Comparison of ENCODE assay signal across 12 cellular contexts in genomic region chr9:34589371-34589655, GRCh38. TPM values are rescaled to one million over a fixed set of nuclear protein-coding genes. Genes with fewer than 3 reads are reported as not detected.
DNase-seq lines count a peak whose midpoint lies in the region; ATAC-seq and TF ChIP-seq lines count a peak whose summit lies in the region.
"Had no signal": no experiment of that assay in that cellular context is flagged by ENCODE, and none has a peak within 500 bp of the region (broad histone marks: within the 10 kb centered on the region; RNA-seq: fewer than 3 reads in every experiment).

No MANE protein-coding gene starts in this region.

- ATAC-seq in HG03460 (IDR thresholded peaks at IDR 0.05; ENCODE audit: unreplicated experiment), result no peak
- ATAC-seq in activated T-cell treated with anti-CD3 and anti-CD28 coated beads, Interleukin-2, amount 50 U/mL, for 72 hours (replicated peaks in 1 of 2), result no peak
- ATAC-seq: activated T-helper 17 cell treated with anti-CD3 and anti-CD28 coated beads, Interleukin-2, amount 50 U/mL, for 72 hours had no signal

- no peaks in the 10 kb centered on the region; the same call in 1 of the 2 replicates for H3K4me1 ChIP-seq in HAP-1
- H3K4me1 ChIP-seq in stomach smooth muscle (ENCODE audit: control insufficient read depth, insufficient read depth, low read length), result peaks cover 44% of the 10 kb centered on the region

- H3K9me3 Mint-ChIP-seq in mesothelial cell of epicardium, result no peaks in the 10 kb centered on the region
- H3K9me3 Mint-ChIP-seq in activated T-cell treated with anti-CD3 and anti-CD28 coated beads, Interleukin-2, amount 50 U/mL, for 72 hours, result no peaks in the 10 kb centered on the region
- H3K9me3 Mint-ChIP-seq: activated T-helper 17 cell treated with anti-CD3 and anti-CD28 coated beads, Interleukin-2, amount 50 U/mL, for 72 hours had no signal

- no peaks in the 10 kb centered on the region for H3K36me3 ChIP-seq in HAP-1 (replicated peaks)
- no peaks in the 10 kb centered on the region for H3K36me3 ChIP-seq in stomach smooth muscle (ENCODE audit: control insufficient read depth in 2 of 2, insufficient read depth in 2 of 2, low read length in 2 of 2)

- DNase-seq in HAP-1 (ENCODE audit: low spot score in 2 of 2), result no peak
- DNase-seq in coronary artery (ENCODE audit: low spot score), result no peak
- DNase-seq in mesothelial cell of epicardium (ENCODE audit: low spot score in 2 of 2, unreplicated experiment in 2 of 2), result no peak
- no peak for DNase-seq in activated T-cell treated with anti-CD3 and anti-CD28 coated beads, Interleukin-2, amount 50 U/mL, for 72 hours
- DNase-seq in AG08395 (ENCODE audit: low spot score), result no peak
- DNase-seq in HT-29 (ENCODE audit: low spot score), result no peak
- DNase-seq: NK-92 treated with Interleukin-12 subunit alpha and Interleukin-12 subunit beta, amount 100 ng/mL, for 24 hours; SW 1271 had no signal

- H3K27me3 ChIP-seq in HAP-1 (ENCODE audit: low read depth), result peaks cover 35% of the 10 kb centered on the region
- peaks cover 51 to 52% of the 10 kb centered on the region in 2 donors for H3K27me3 ChIP-seq in stomach smooth muscle (ENCODE audit: control insufficient read depth in 1 of 2, insufficient read depth in 2 of 2, low read length in 2 of 2)

- H3K4me1 Mint-ChIP-seq in mesothelial cell of epicardium, result peaks cover 36% of the 10 kb centered on the region
- H3K4me1 Mint-ChIP-seq in activated T-cell treated with anti-CD3 and anti-CD28 coated beads, Interleukin-2, amount 50 U/mL, for 72 hours (ENCODE audit: low read depth), result peaks cover 33% of the 10 kb centered on the region

- H3K36me3 Mint-ChIP-seq in mesothelial cell of epicardium, result no peaks in the 10 kb centered on the region
- no peaks in the 10 kb centered on the region for H3K36me3 Mint-ChIP-seq in activated T-cell treated with anti-CD3 and anti-CD28 coated beads, Interleukin-2, amount 50 U/mL, for 72 hours (ENCODE audit: insufficient read depth in 2 of 2)

- in situ Hi-C loops in HAP-1 (cut with MboI; ENCODE audit: low sequenced_read_pairs), result no loop called here

- peak overlapping the region; percentile 85 for H3K4me3 Mint-ChIP-seq in mesothelial cell of epicardium
- no peak overlapping the region for H3K4me3 Mint-ChIP-seq in activated T-cell treated with anti-CD3 and anti-CD28 coated beads, Interleukin-2, amount 50 U/mL, for 72 hours

- H3K4me3 ChIP-seq in HAP-1 (peak overlapping the region; percentile 37), coronary artery (peak overlapping the region; percentile 82), stomach smooth muscle (ENCODE audit: low read length in 2 of 2) (peak overlapping the region; percentile 47 to 73)

- no peak overlapping the region for H3K27ac Mint-ChIP-seq in mesothelial cell of epicardium
- H3K27ac Mint-ChIP-seq in activated T-cell treated with anti-CD3 and anti-CD28 coated beads, Interleukin-2, amount 50 U/mL, for 72 hours, result no peak overlapping the region
- H3K27ac Mint-ChIP-seq: activated CD4-positive, alpha-beta T cell treated with anti-CD3 and anti-CD28 coated beads for 36 hours; activated T-helper 17 cell treated with anti-CD3 and anti-CD28 coated beads, Interleukin-2, amount 50 U/mL, for 72 hours had no signal

- H3K27me3 Mint-ChIP-seq in mesothelial cell of epicardium (ENCODE audit: low read depth), result peaks cover 90% of the 10 kb centered on the region
- H3K27me3 Mint-ChIP-seq in activated T-cell treated with anti-CD3 and anti-CD28 coated beads, Interleukin-2, amount 50 U/mL, for 72 hours (ENCODE audit: low read depth), result peaks cover 85% of the 10 kb centered on the region

- H3K27ac ChIP-seq in coronary artery (peak overlapping the region in 1 of 2 donors; percentile 82), stomach smooth muscle (ENCODE audit: low read length) (no peak overlapping the region)

- TF ChIP-seq CTCF in coronary artery (IDR thresholded peaks at IDR 0.05), result no peak
- no peak for TF ChIP-seq CTCF in mesothelial cell of epicardium (IDR thresholded peaks at IDR 0.05; ENCODE audit: unreplicated experiment)

- no peak overlapping the region for H3K9ac ChIP-seq in stomach smooth muscle (ENCODE audit: low read length in 2 of 2)

- no peaks in the 10 kb centered on the region for H3K9me3 ChIP-seq in HAP-1
- H3K9me3 ChIP-seq in stomach smooth muscle (ENCODE audit: control insufficient read depth in 2 of 2, low read length in 2 of 2), result no peaks in the 10 kb centered on the region

RNA-seq across cellular contexts. Expression of gene CNTFR, which starts 0.2 kb away (rescaled TPM):
- total RNA-seq in mesothelial cell of epicardium, result 25.9 to 28.9 TPM (median 27.0 TPM) in 3 replicates
- total RNA-seq in activated T-cell treated with anti-CD3 and anti-CD28 coated beads, Interleukin-2, amount 50 U/mL, for 72 hours, result not detected
- not detected in 2 replicates for total RNA-seq in HT-29 (2014; rRNA removed; shearing (Covaris generic))
- total RNA-seq: activated CD4-positive, alpha-beta T cell treated with anti-CD3 and anti-CD28 coated beads for 36 hours; activated T-helper 17 cell treated with anti-CD3 and anti-CD28 coated beads, Interleukin-2, amount 50 U/mL, for 72 hours had no signal

RNA-seq across cellular contexts. Expression of gene RPP25L, which starts 22.6 kb away (rescaled TPM):
- total RNA-seq in mesothelial cell of epicardium, result 20.2 to 24.6 TPM (median 24.5 TPM) in 3 replicates
- 10 to 100 TPM; 25.0 to 31.8 TPM for total RNA-seq in activated T-cell treated with anti-CD3 and anti-CD28 coated beads, Interleukin-2, amount 50 U/mL, for 72 hours
- 48.7 and 67.6 TPM in 2 replicates for total RNA-seq in HT-29 (2014; rRNA removed; shearing (Covaris generic))

RNA-seq across cellular contexts. Expression of gene DCTN3, which starts 31.0 kb away (rescaled TPM):
- 76.7 to 80.1 TPM (median 77.1 TPM) in 3 replicates for total RNA-seq in mesothelial cell of epicardium
- 10 to 100 TPM; 75.6 to 79.2 TPM for total RNA-seq in activated T-cell treated with anti-CD3 and anti-CD28 coated beads, Interleukin-2, amount 50 U/mL, for 72 hours
- 72.7 and 98.1 TPM in 2 replicates for total RNA-seq in HT-29 (2014; rRNA removed; shearing (Covaris generic))

RNA-seq across cellular contexts. Expression of gene ARID3C, which starts 39.6 kb away (rescaled TPM):
- 0.42 to 0.80 TPM in 2 of 3 replicates, not detected in the other for total RNA-seq in mesothelial cell of epicardium
- total RNA-seq in activated T-cell treated with anti-CD3 and anti-CD28 coated beads, Interleukin-2, amount 50 U/mL, for 72 hours, result under 1 TPM; 0.16 to 0.29 TPM
- total RNA-seq in HT-29 (2014; rRNA removed; shearing (Covaris generic)), result not detected in 2 replicates

RNA-seq across cellular contexts. Expression of gene SIGMAR1, which starts 48.3 kb away (rescaled TPM):
- total RNA-seq in mesothelial cell of epicardium, result 58.8 to 61.6 TPM (median 59.9 TPM) in 3 replicates
- 10 to 100 TPM; 44.2 to 61.0 TPM for total RNA-seq in activated T-cell treated with anti-CD3 and anti-CD28 coated beads, Interleukin-2, amount 50 U/mL, for 72 hours
- 239 and 269 TPM in 2 replicates for total RNA-seq in HT-29 (2014; rRNA removed; shearing (Covaris generic))

Comparison
In these comparisons a context has a peak if more than half of its experiments do, and no peak if none do; other contexts are left out.
1. RNA of gene CNTFR, which starts 0.2 kb away (total RNA-seq): 25.9 to 28.9 TPM in mesothelial cell of epicardium; not detected in activated T-cell treated with anti-CD3 and anti-CD28 coated beads, Interleukin-2, amount 50 U/mL, for 72 hours and not detected in HT-29; every median in the first group is over 10 times any median in the second.
2. Peak in every context shown above with its lines, with median percentiles within 50 percentile points of each other: H3K4me3 ChIP-seq.